ENCODE assay signal across 33 cellular contexts in genomic region chr5:31333475-31333874, GRCh38.
"Had no signal": no experiment of that assay in that cellular context is flagged by ENCODE, and none has a peak within 500 bp of the region (broad histone marks: within the 10 kb centered on the region; RNA-seq: fewer than 3 reads in every experiment).

No MANE protein-coding gene starts in this region.

- H3K9me3 ChIP-seq: gastrocnemius medialis, heart left ventricle had no signal

- H3K27ac ChIP-seq: brain microvascular endothelial cell, coronary artery, dorsolateral prefrontal cortex, foreskin keratinocyte, gastrocnemius medialis, heart left ventricle, WERI-Rb-1 had no signal

- H3K27ac Mint-ChIP-seq: activated B cell treated with CpG ODN at 0.5 μM for 24 hours; activated CD4-positive, alpha-beta memory T cell treated with anti-CD3 and anti-CD28 coated beads, Interleukin-2, amount 10 ng/mL, durations not matched to agents 7 days and 5 days; activated CD4-positive, alpha-beta T cell treated with anti-CD3 and anti-CD28 coated beads for 36 hours; activated CD4-positive, alpha-beta T cell treated with anti-CD3 and anti-CD28 coated beads, Interleukin-2, amount 10 ng/mL, durations not matched to agents 7 days and 5 days; activated naive CD8-positive, alpha-beta T cell; activated T-helper 17 cell treated with anti-CD3 and anti-CD28 coated beads, Interleukin-2, amount 50 U/mL, for 72 hours; dendritic cell treated with granulocyte-macrophage colony-stimulating factor and Interleukin-4, amounts not matched to agents 40 ng/mL and 50 ng/mL, for 4 days; endodermal cell; T-helper 17 cell; T-helper 2 cell treated with Interferon-gamma antibody and Interleukin-4, amounts not matched to agents 5 μg/mL and 100 μg/mL, for 36 hours had no signal

- H3K36me3 Mint-ChIP-seq: activated naive CD8-positive, alpha-beta T cell had no signal

- H3K4me1 Mint-ChIP-seq: activated B cell treated with CpG ODN at 0.5 μM for 24 hours; activated CD4-positive, alpha-beta memory T cell treated with anti-CD3 and anti-CD28 coated beads, Interleukin-2, amount 10 ng/mL, durations not matched to agents 7 days and 5 days; activated CD4-positive, alpha-beta T cell treated with anti-CD3 and anti-CD28 coated beads for 36 hours; activated CD4-positive, alpha-beta T cell treated with anti-CD3 and anti-CD28 coated beads, Interleukin-2, amount 10 ng/mL, durations not matched to agents 7 days and 5 days; activated T-helper 17 cell treated with anti-CD3 and anti-CD28 coated beads, Interleukin-2, amount 50 U/mL, for 72 hours; central memory CD8-positive, alpha-beta T cell; T-helper 17 cell had no signal

- H3K4me3 ChIP-seq: coronary artery, dorsolateral prefrontal cortex, gastrocnemius medialis, heart left ventricle had no signal

- H3K9me3 Mint-ChIP-seq: activated B cell treated with CpG ODN at 0.5 μM for 24 hours; activated CD4-positive, alpha-beta memory T cell treated with anti-CD3 and anti-CD28 coated beads, Interleukin-2, amount 10 ng/mL, durations not matched to agents 7 days and 5 days; activated CD4-positive, alpha-beta T cell treated with anti-CD3 and anti-CD28 coated beads, Interleukin-2, amount 10 ng/mL, durations not matched to agents 7 days and 5 days; activated T-cell treated with anti-CD3 and anti-CD28 coated beads, Interleukin-2, amount 50 U/mL, for 4 hours; activated T-helper 17 cell treated with anti-CD3 and anti-CD28 coated beads, Interleukin-2, amount 50 U/mL, for 72 hours; central memory CD8-positive, alpha-beta T cell; dendritic cell treated with granulocyte-macrophage colony-stimulating factor and Interleukin-4, amounts not matched to agents 40 ng/mL and 50 ng/mL, for 4 days; endodermal cell; T-helper 2 cell treated with Interferon-gamma antibody and Interleukin-4, amounts not matched to agents 5 μg/mL and 100 μg/mL, for 36 hours had no signal

- H3K27me3 Mint-ChIP-seq: activated B cell treated with CpG ODN at 0.5 μM for 24 hours; activated CD4-positive, alpha-beta memory T cell treated with anti-CD3 and anti-CD28 coated beads, Interleukin-2, amount 10 ng/mL, durations not matched to agents 7 days and 5 days; activated CD4-positive, alpha-beta T cell treated with anti-CD3 and anti-CD28 coated beads, Interleukin-2, amount 10 ng/mL, durations not matched to agents 7 days and 5 days; activated naive CD8-positive, alpha-beta T cell; central memory CD8-positive, alpha-beta T cell had no signal

- ATAC-seq: activated CD4-positive, alpha-beta T cell treated with anti-CD3 and anti-CD28 coated beads for 36 hours; activated CD4-positive, CD25-positive, alpha-beta regulatory T cell treated with anti-CD3 and anti-CD28 coated beads, Interleukin-2, amount 50 U/mL, for 24 hours; activated T-cell treated with anti-CD3 and anti-CD28 coated beads, Interleukin-2, amount 50 U/mL, for 4 hours; activated T-helper 17 cell treated with anti-CD3 and anti-CD28 coated beads, Interleukin-2, amount 50 U/mL, for 72 hours; esophagus mucosa; foreskin keratinocyte; gastrocnemius medialis; heart left ventricle; T-helper 17 cell had no signal

- H3K27me3 ChIP-seq: brain microvascular endothelial cell, gastrocnemius medialis, heart left ventricle had no signal

- H3K36me3 ChIP-seq: brain microvascular endothelial cell, gastrocnemius medialis, heart left ventricle, WERI-Rb-1 had no signal

- H3K4me3 Mint-ChIP-seq: activated B cell treated with CpG ODN at 0.5 μM for 24 hours; activated CD4-positive, alpha-beta memory T cell treated with anti-CD3 and anti-CD28 coated beads, Interleukin-2, amount 10 ng/mL, durations not matched to agents 7 days and 5 days; activated CD4-positive, alpha-beta T cell treated with anti-CD3 and anti-CD28 coated beads for 36 hours; activated CD4-positive, alpha-beta T cell treated with anti-CD3 and anti-CD28 coated beads, Interleukin-2, amount 10 ng/mL, durations not matched to agents 7 days and 5 days; activated naive CD8-positive, alpha-beta T cell; activated T-cell treated with anti-CD3 and anti-CD28 coated beads, Interleukin-2, amount 50 U/mL, for 4 hours; activated T-helper 17 cell treated with anti-CD3 and anti-CD28 coated beads, Interleukin-2, amount 50 U/mL, for 72 hours; central memory CD8-positive, alpha-beta T cell; dendritic cell treated with granulocyte-macrophage colony-stimulating factor and Interleukin-4, amounts not matched to agents 40 ng/mL and 50 ng/mL, for 4 days; endodermal cell; T-helper 17 cell; T-helper 2 cell treated with Interferon-gamma antibody and Interleukin-4, amounts not matched to agents 5 μg/mL and 100 μg/mL, for 36 hours had no signal

- DNase-seq: activated B cell treated with CpG ODN at 0.5 μM for 24 hours; activated CD4-positive, alpha-beta memory T cell treated with anti-CD3 and anti-CD28 coated beads, Interleukin-2, amount 10 ng/mL, durations not matched to agents 7 days and 5 days; activated CD4-positive, alpha-beta T cell treated with anti-CD3 and anti-CD28 coated beads for 36 hours; activated CD4-positive, alpha-beta T cell treated with anti-CD3 and anti-CD28 coated beads, Interleukin-2, amount 10 ng/mL, durations not matched to agents 7 days and 5 days; activated CD4-positive, alpha-beta T cell treated with anti-CD3 and anti-CD28 coated beads, Interleukin-2, amount 50 U/mL, for 4 hours; activated CD8-positive, alpha-beta memory T cell treated with anti-CD3 and anti-CD28 coated beads for 24 hours; activated effector memory CD4-positive, alpha-beta T cell treated with Interleukin-2 at 50 U/mL for 16 hours; activated gamma-delta T cell treated with Interleukin-2 at 50 U/mL for 16 hours; activated naive CD4-positive, alpha-beta T cell treated with anti-CD3 and anti-CD28 coated beads, Interleukin-2, amount 50 U/mL, for 16 hours; activated naive CD4-positive, alpha-beta T cell treated with Interleukin-2 at 50 U/mL for 16 hours; activated T-cell treated with anti-CD3 and anti-CD28 coated beads, Interleukin-2, amount 50 U/mL, for 4 hours; amniotic stem cell; anterior cingulate cortex; brain microvascular endothelial cell; dorsolateral prefrontal cortex; effector memory CD4-positive, alpha-beta T cell; endodermal cell; foreskin keratinocyte; gastrocnemius medialis; glutamatergic neuron; heart left ventricle; T-helper 1 cell; T-helper 17 cell; T1000; WERI-Rb-1 had no signal

- H3K4me1 ChIP-seq: foreskin keratinocyte, gastrocnemius medialis, heart left ventricle had no signal
